ENCODE assay signal across 9 cellular contexts in the genomic region with DNA sequence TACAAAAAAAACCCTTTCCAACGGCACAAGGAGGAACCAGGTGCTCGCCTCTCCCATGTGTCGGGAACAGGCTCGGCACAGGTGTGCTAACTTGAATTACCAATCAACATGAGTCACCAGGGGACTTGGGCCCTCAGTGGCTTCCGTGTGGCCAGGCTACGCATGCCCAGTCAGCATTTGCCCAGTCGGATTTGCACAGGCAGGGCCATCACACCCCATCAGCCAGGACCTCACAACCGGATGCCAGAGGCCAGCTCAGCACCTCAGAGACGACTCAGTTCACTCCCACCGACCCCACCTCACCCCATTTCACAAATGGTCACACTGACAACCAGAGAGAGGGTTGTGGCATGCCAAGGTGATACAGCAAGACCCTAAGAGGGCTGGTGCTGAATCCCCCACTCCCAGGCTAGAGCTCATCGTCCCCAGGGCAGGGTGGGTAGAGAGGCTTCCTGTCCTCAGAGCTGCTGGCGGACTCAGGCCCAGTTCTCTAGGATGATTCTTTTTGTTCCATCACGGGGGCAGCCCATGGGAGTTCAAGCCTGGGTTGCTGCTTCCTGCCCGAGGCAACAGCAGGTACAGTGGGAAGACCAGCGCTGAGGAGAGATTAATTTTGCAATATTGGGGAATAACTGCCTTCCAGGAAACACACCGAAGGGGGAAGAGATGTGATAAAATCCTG. TPM values are rescaled to one million over a fixed set of nuclear protein-coding genes. Genes with fewer than 3 reads are reported as not detected.
DNase-seq lines count a peak whose midpoint lies in the region; ATAC-seq and TF ChIP-seq lines count a peak whose summit lies in the region.
"Had no signal": no experiment of that assay in that cellular context is flagged by ENCODE, and none has a peak within 500 bp of the region (broad histone marks: within the 10 kb centered on the region; RNA-seq: fewer than 3 reads in every experiment).

No MANE protein-coding gene starts in this region.

- H3K4me3 Mint-ChIP-seq in MCF 10A (ENCODE audit: unreplicated experiment): no peak overlapping the region
- H3K4me3 Mint-ChIP-seq in naive B cell: peak overlapping the region in 5 of 8 donors; percentile 7 to 70 (median 50)
- no peak overlapping the region for H3K4me3 Mint-ChIP-seq in osteocyte (ENCODE audit: unreplicated experiment)

- CTCF ChIA-PET in MCF 10A (lab: Yijun Ruan, JAX): interaction anchor here (0.6 to 1.3 kb wide), 4 partner anchors 24 to 309 kb away, joined by 3 to 6 read pairs (median 4); no protein-coding TSS in a partner anchor

- TF ChIP-seq CTCF in MCF 10A (IDR thresholded peaks at IDR 0.05; ENCODE audit: unreplicated experiment): no peak
- TF ChIP-seq CTCF in osteocyte (IDR thresholded peaks at IDR 0.05): no peak

- no peak for ATAC-seq in naive B cell (ENCODE audit: low read depth in 2 of 2)
- ATAC-seq: heart left ventricle had no signal

- POLR2A ChIA-PET in MCF 10A (lab: Yijun Ruan, JAX): interaction anchor here (2.4 kb wide), 1 partner anchor 12 kb away, joined by 16 read pairs; no protein-coding TSS in a partner anchor

- peak; percentile 29 for DNase-seq in stimulated activated CD4-positive, alpha-beta T cell treated with anti-CD3 and anti-CD28 coated beads, Interleukin-15, amount 100 ng/mL, for 24 hours
- no peak for DNase-seq in stimulated activated CD4-positive, alpha-beta T cell treated with anti-CD3 and anti-CD28 coated beads, Interleukin-12 subunit alpha, Interleukin-12 subunit beta, amount 100 ng/mL, for 4 hours
- DNase-seq in MCF 10A (ENCODE audit: unreplicated experiment) (peak; percentile 83), naive B cell (no peak), NCI-H187 (lab: John Stamatoyannopoulos, UW) (no peak), NCI-H748 treated with DMSO at 0.1 percent for 48 hours (lab: John Stamatoyannopoulos, UW) (no peak), D341Med (ENCODE audit: low spot score) (no peak), osteocyte (ENCODE audit: extremely low spot score, unreplicated experiment) (no peak)

- H3K27ac Mint-ChIP-seq in MCF 10A (ENCODE audit: low read depth, unreplicated experiment) (no peak overlapping the region), naive B cell (peak overlapping the region in 5 of 6 donors; percentile 34 to 94 (median 86)), osteocyte (ENCODE audit: unreplicated experiment) (no peak overlapping the region)

- no TSS peak for BruUV-seq in MCF 10A (replicated peaks; lab: Mats Ljungman, UMichigan)

- H3K27me3 Mint-ChIP-seq in MCF 10A (ENCODE audit: insufficient read depth, unreplicated experiment) (no peaks in the 10 kb centered on the region), naive B cell (no peaks in the 10 kb centered on the region), osteocyte (ENCODE audit: unreplicated experiment) (no peaks in the 10 kb centered on the region)

- intact Hi-C loops in MCF 10A (cut with micrococcal nuclease): no loop called here

- peaks cover 27% of the 10 kb centered on the region for H3K4me1 Mint-ChIP-seq in MCF 10A (ENCODE audit: insufficient read depth, unreplicated experiment)
- H3K4me1 Mint-ChIP-seq in naive B cell: peaks cover 54 to 78% (median 77%) of the 10 kb centered on the region in 3 donors
- H3K4me1 Mint-ChIP-seq in osteocyte (ENCODE audit: unreplicated experiment): peaks cover 31% of the 10 kb centered on the region

- H3K36me3 Mint-ChIP-seq in MCF 10A (ENCODE audit: insufficient read depth, unreplicated experiment) (peaks cover 13% of the 10 kb centered on the region), naive B cell (peaks cover 8 to 10% of the 10 kb centered on the region in 2 donors), osteocyte (ENCODE audit: unreplicated experiment) (peaks cover 10% of the 10 kb centered on the region)

- peaks cover 9% of the 10 kb centered on the region for H3K9me3 Mint-ChIP-seq in MCF 10A (ENCODE audit: unreplicated experiment)
- H3K9me3 Mint-ChIP-seq in naive B cell: peaks cover 0 to 7% (median 0%) of the 10 kb centered on the region in 7 donors
- H3K9me3 Mint-ChIP-seq in osteocyte (ENCODE audit: unreplicated experiment): peaks cover 10% of the 10 kb centered on the region

RNA-seq across cellular contexts. Expression of a gene that starts 13.6 kb away (rescaled TPM):
- total RNA-seq in MCF 10A (2022) (68.5 and 93.8 TPM in 2 replicates), osteocyte (127 and 129 TPM in 2 replicates)
- polyA plus RNA-seq in naive B cell (ENCODE audit: low read depth in 6 of 6): 100 to 1,000 TPM; 146 to 167 (median 157) TPM

RNA-seq across cellular contexts. Expression of a gene that starts 59.2 kb away (rescaled TPM):
- 0.93 and 1.0 TPM in 2 replicates for total RNA-seq in MCF 10A (2022)
- polyA plus RNA-seq in naive B cell (ENCODE audit: low read depth in 6 of 6): not detected
- total RNA-seq in osteocyte: 125 and 131 TPM in 2 replicates

Comparison
In these comparisons a context has a peak if more than half of its experiments do, and no peak if none do; other contexts are left out.
1. DNase-seq: peak in stimulated activated CD4-positive, alpha-beta T cell treated with anti-CD3 and anti-CD28 coated beads, Interleukin-15, amount 100 ng/mL, for 24 hours (single experiment) and MCF 10A (single experiment); none in stimulated activated CD4-positive, alpha-beta T cell treated with anti-CD3 and anti-CD28 coated beads, Interleukin-12 subunit alpha, Interleukin-12 subunit beta, amount 100 ng/mL, for 4 hours (single experiment), naive B cell (single experiment), NCI-H187 (0 of 2), NCI-H748 treated with DMSO at 0.1 percent for 48 hours (single experiment), D341Med (single experiment) and osteocyte (single experiment).
2. H3K27ac Mint-ChIP-seq: peak in naive B cell (5 of 6); none in MCF 10A (single experiment) and osteocyte (single experiment).
3. H3K4me3 Mint-ChIP-seq: peak in naive B cell (5 of 8); none in MCF 10A (single experiment) and osteocyte (single experiment).
4. RNA of a gene that starts 59.2 kb away (total RNA-seq): 125 to 131 TPM in osteocyte; 0.93 to 1.0 TPM in MCF 10A; every median in the first group is over 10 times any median in the second.